ENCODE assay signal across 13 cellular contexts in genomic region chr9:33249087-33249657, GRCh38. TPM values are rescaled to one million over a fixed set of nuclear protein-coding genes. Genes with fewer than 3 reads are reported as not detected.
DNase-seq lines count a peak whose midpoint lies in the region; ATAC-seq lines count a peak whose summit lies in the region.
"Had no signal": no experiment of that assay in that cellular context is flagged by ENCODE, and none has a peak within 500 bp of the region (broad histone marks: within the 10 kb centered on the region; RNA-seq: fewer than 3 reads in every experiment).

No MANE protein-coding gene starts in this region.

- ATAC-seq in GM18867 (IDR thresholded peaks at IDR 0.05; ENCODE audit: unreplicated experiment) (peak; percentile 54), GM21526 (IDR thresholded peaks at IDR 0.05; ENCODE audit: low FRiP score, unreplicated experiment) (peak; percentile 38), HG03378 (IDR thresholded peaks at IDR 0.05; ENCODE audit: unreplicated experiment) (peak; percentile 58), left colon (peak; percentile 11)

- DNase-seq in left colon (no peak), NCI-H510A (lab: John Stamatoyannopoulos, UW) (no peak), NCI-H1092 (lab: John Stamatoyannopoulos, UW) (no peak), DMS114 treated with DMSO at 0.1 percent for 48 hours (lab: John Stamatoyannopoulos, UW; ENCODE audit: unreplicated experiment) (no peak), NCI-H1417 treated with DMSO at 0.1 percent for 48 hours (lab: John Stamatoyannopoulos, UW) (no peak)
- DNase-seq: activated T-cell treated with anti-CD3 and anti-CD28 coated beads, Interleukin-2, amount 50 U/mL, for 4 hours; kidney; NCI-H1436 treated with DMSO at 0.1 percent for 48 hours had no signal

- intact Hi-C loops in left colon (cut with DNase I, micrococcal nuclease): no loop called here

RNA-seq across cellular contexts. Expression of gene SPINK4, which starts 9.2 kb away (rescaled TPM):
- total RNA-seq in left colon: 100 to 1,000 TPM in 1 of 2 donors, 10 to 100 TPM in 1; 13.9 to 146 TPM
- total RNA-seq: activated T-cell treated with anti-CD3 and anti-CD28 coated beads, Interleukin-2, amount 50 U/mL, for 4 hours; bronchial epithelial cell; fibroblast of lung; kidney had no signal

RNA-seq across cellular contexts. Expression of gene BAG1, which starts 15.3 kb away (rescaled TPM):
- total RNA-seq in left colon: 100 to 1,000 TPM; 159 to 163 TPM

RNA-seq across cellular contexts. Expression of gene CHMP5, which starts 15.7 kb away (rescaled TPM):
- total RNA-seq in left colon: 100 to 1,000 TPM in 1 of 2 donors, 10 to 100 TPM in 1; 81.0 to 106 TPM

RNA-seq across cellular contexts. Expression of gene NFX1, which starts 41.1 kb away (rescaled TPM):
- total RNA-seq in left colon: 10 to 100 TPM; 35.2 to 38.3 TPM
